12 cellular contexts compared by ENCODE assay signal in the genomic region with DNA sequence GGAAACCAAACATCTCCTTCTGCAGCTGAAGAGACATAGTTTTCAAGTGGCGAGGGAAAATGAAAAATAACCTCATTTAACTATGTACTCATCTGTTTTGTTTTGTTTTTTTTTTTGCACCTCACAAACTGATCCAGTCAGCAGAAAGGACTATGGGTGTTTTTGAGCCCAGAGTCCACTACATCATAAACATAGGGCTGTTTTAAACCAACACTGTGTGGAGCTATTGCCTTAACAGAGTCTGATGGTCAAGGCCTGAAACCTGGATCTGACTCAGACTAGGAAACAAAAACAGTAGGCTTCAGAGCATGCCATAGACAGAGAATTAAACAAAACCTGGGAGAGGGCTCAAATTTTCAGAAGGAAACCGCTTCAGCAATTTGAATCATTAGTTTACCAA.
A peak's percentile ranks its signal among the peaks of the same experiment; 100 is the strongest.
DNase-seq lines count a peak whose midpoint lies in the region; ATAC-seq and TF ChIP-seq lines count a peak whose summit lies in the region.
"Had no signal": no experiment of that assay in that cellular context is flagged by ENCODE, and none has a peak within 500 bp of the region (broad histone marks: within the 10 kb centered on the region; RNA-seq: fewer than 3 reads in every experiment).

No MANE protein-coding gene starts in this region.

- WGBS in right lobe of liver (ENCODE audit: insufficient coverage, low coverage, low lambda C conversion rate, missing lambda C conversion rate) = 73% methylated on average over 2 of the region's 2 CpGs

- H3K9me3 ChIP-seq in right lobe of liver = no peaks in the 10 kb centered on the region

- no peak for TF ChIP-seq POLR2A in right lobe of liver (IDR thresholded peaks at IDR 0.05)

- no peaks in the 10 kb centered on the region for H3K4me1 ChIP-seq in right lobe of liver

- H3K4me3 ChIP-seq in right lobe of liver = no peak overlapping the region

- TF ChIP-seq CTCF in GM12872 (IDR thresholded peaks at IDR 0.05; ENCODE audit: insufficient read depth, low read depth, low read length) = peak; percentile 9; the same call in 1 of the 3 replicates
- peak; percentile 53 for TF ChIP-seq CTCF in VCaP (conservative IDR thresholded peaks at IDR 0.05)
- peak in 2 of 4 donors; percentile 22 to 31 for TF ChIP-seq CTCF in right lobe of liver (IDR thresholded peaks at IDR 0.05)

- peak; percentile 70 for ATAC-seq in HG02610 (IDR thresholded peaks at IDR 0.05; ENCODE audit: unreplicated experiment)
- peak in 3 of 4 donors; percentile 71 to 95 (median 93) for ATAC-seq in right lobe of liver

- H3K27ac ChIP-seq in VCaP = no peak overlapping the region
- no peak overlapping the region for H3K27ac ChIP-seq in right lobe of liver

- H3K36me3 ChIP-seq in right lobe of liver = no peaks in the 10 kb centered on the region

- no peaks in the 10 kb centered on the region for H3K27me3 ChIP-seq in right lobe of liver

- no peak for DNase-seq in right lobe of liver
- DNase-seq in NCI-H2081 (lab: John Stamatoyannopoulos, UW) = no peak
- DNase-seq in iPS-NIHi7 (ENCODE audit: extremely low spot score) = no peak
- no peak for DNase-seq in T1000 (lab: John Stamatoyannopoulos, UW)
- DNase-seq in EL = no peak
- DNase-seq: activated gamma-delta T cell, COR-L47, MM.1S, nucleus accumbens had no signal

- intact Hi-C loops in right lobe of liver (cut with DNase I) = loop anchor here (10.0 kb wide), 1 partner anchor 697 kb away; no protein-coding TSS in a partner anchor
